Comparison of ENCODE assay signal across 19 cellular contexts in genomic region chr5:176820937-176821336, GRCh38. TPM values are rescaled to one million over a fixed set of nuclear protein-coding genes. Genes with fewer than 3 reads are reported as not detected.
A peak's percentile ranks its signal among the peaks of the same experiment; 100 is the strongest.
DNase-seq lines count a peak whose midpoint lies in the region; ATAC-seq and TF ChIP-seq lines count a peak whose summit lies in the region.
"Had no signal": no experiment of that assay in that cellular context is flagged by ENCODE, and none has a peak within 500 bp of the region (broad histone marks: within the 10 kb centered on the region; RNA-seq: fewer than 3 reads in every experiment).

No MANE protein-coding gene starts in this region.

- no peak overlapping the region for H3K23ac ChIP-seq in neuronal stem cell (ENCODE audit: low read depth, low read length, poor library complexity)

- intact Hi-C loops in OCI-LY7 (cut with micrococcal nuclease; ENCODE audit: unreplicated experiment), result no loop called here
- intact Hi-C loops in naive thymus-derived CD4-positive, alpha-beta T cell (cut with micrococcal nuclease), result no loop called here

- H3K9ac ChIP-seq in neuronal stem cell (ENCODE audit: low read depth, low read length, poor library complexity), result no peak overlapping the region

- peak; percentile 27 for DNase-seq in NCI-H345 (lab: John Stamatoyannopoulos, UW)
- DNase-seq in NCI-H345 treated with DMSO at 0.1 percent for 48 hours (lab: John Stamatoyannopoulos, UW; ENCODE audit: unreplicated experiment), result no peak
- peak; percentile 40 for DNase-seq in HT-29 (ENCODE audit: low spot score)
- peak; percentile 13 for DNase-seq in OCI-LY7 (ENCODE audit: low spot score)
- no peak for DNase-seq in neuronal stem cell (ENCODE audit: low spot score)
- DNase-seq in NCI-H2171 treated with DMSO at 0.1 percent for 48 hours (lab: John Stamatoyannopoulos, UW), result no peak
- DNase-seq in naive thymus-derived CD4-positive, alpha-beta T cell, result no peak
- no peak for DNase-seq in GOT3 (lab: John Stamatoyannopoulos, UW)
- DNase-seq: C1 segment of cervical spinal cord; CD8-positive, alpha-beta memory T cell; DND-41; NCI-H1930; NCI-H446 treated with DMSO at 0.1 percent for 48 hours; NCI-H774; SIG-M5; T-helper 1 cell; T1000 had no signal

- no peaks in the 10 kb centered on the region for H3K79me2 ChIP-seq in OCI-LY7 (ENCODE audit: insufficient read depth, low read depth, low read length)

- CTCF ChIA-PET in OCI-LY7 (lab: Charles Lee; ENCODE audit: unreplicated experiment), result no interaction called here
- CTCF ChIA-PET in naive thymus-derived CD4-positive, alpha-beta T cell (lab: Charles Lee), result no interaction called here

- peaks cover 0 to 2% (median 0%) of the 10 kb centered on the region in 11 donors for H3K9me3 Mint-ChIP-seq in naive thymus-derived CD4-positive, alpha-beta T cell

- peaks cover 0 to 93% (median 2%) of the 10 kb centered on the region in 3 experiments for H3K27me3 ChIP-seq in neuronal stem cell (ENCODE audit: control insufficient read depth in 3 of 3, insufficient read depth in 3 of 3, low read depth in 1 of 3, low read length in 3 of 3)
- H3K27me3 ChIP-seq in naive thymus-derived CD4-positive, alpha-beta T cell (ENCODE audit: control insufficient read depth in 2 of 2, insufficient read depth in 2 of 2, low read length in 2 of 2), result no peaks in the 10 kb centered on the region

- H3K4me2 ChIP-seq in OCI-LY7 (ENCODE audit: low read length) (no peak overlapping the region), neuronal stem cell (ENCODE audit: insufficient read depth, low read length, poor library complexity, severe bottlenecking) (no peak overlapping the region)

- no peak overlapping the region for H2BK12ac ChIP-seq in neuronal stem cell (ENCODE audit: low read length)

- H3K9me2 ChIP-seq in OCI-LY7 (ENCODE audit: insufficient read depth, low read length), result no peaks in the 10 kb centered on the region

- H3K27me3 Mint-ChIP-seq in naive thymus-derived CD4-positive, alpha-beta T cell, result peaks cover 34 to 57% (median 53%) of the 10 kb centered on the region in 5 donors

- no peak overlapping the region for H2BK120ac ChIP-seq in neuronal stem cell (ENCODE audit: low read depth, low read length)

- peak overlapping the region; percentile 15 for H3K4ac ChIP-seq in neuronal stem cell (ENCODE audit: low read length)

- H4K20me1 ChIP-seq in OCI-LY7 (ENCODE audit: insufficient read depth, low read length), result no peaks in the 10 kb centered on the region

- H3K79me1 ChIP-seq in neuronal stem cell (ENCODE audit: low read depth, low read length), result peaks cover 3% of the 10 kb centered on the region

- H3K18ac ChIP-seq in neuronal stem cell (ENCODE audit: low read length), result peak overlapping the region; percentile 62

- no peak overlapping the region for H2AK5ac ChIP-seq in neuronal stem cell (ENCODE audit: low read depth, low read length)

- H3K4me3 ChIP-seq in OCI-LY7 (ENCODE audit: low read depth, low read length, poor library complexity, severe bottlenecking) (no peak overlapping the region), neuronal stem cell (ENCODE audit: low read length in 2 of 2) (no peak overlapping the region)
- no peak overlapping the region for H3K4me3 ChIP-seq in naive thymus-derived CD4-positive, alpha-beta T cell (ENCODE audit: low read length)
- H3K4me3 ChIP-seq: HAP-1 had no signal

- H3K4me1 ChIP-seq in OCI-LY7 (ENCODE audit: insufficient read depth, low read length, poor library complexity, severe bottlenecking) (no peaks in the 10 kb centered on the region), neuronal stem cell (ENCODE audit: control insufficient read depth in 2 of 2, insufficient read depth in 1 of 2, low read depth in 1 of 2, low read length in 2 of 2) (peaks cover 0 to 20% of the 10 kb centered on the region in 2 donors)
- peaks cover 0 to 11% of the 10 kb centered on the region in 2 donors for H3K4me1 ChIP-seq in naive thymus-derived CD4-positive, alpha-beta T cell (ENCODE audit: control insufficient read depth in 2 of 2, insufficient read depth in 2 of 2, low read length in 2 of 2)
- H3K4me1 ChIP-seq: HAP-1 had no signal

- no CpG with 5 or more reads among the region's 7 CpGs for WGBS in neuronal stem cell (ENCODE audit: extremely low coverage in 2 of 2, insufficient read length in 2 of 2, insufficient replicate concordance in 1 of 2), 2 donors

- H4K91ac ChIP-seq in neuronal stem cell (ENCODE audit: low read depth, low read length, poor library complexity), result no peak overlapping the region

- H2BK15ac ChIP-seq in neuronal stem cell (ENCODE audit: low read length), result no peak overlapping the region

- H4K8ac ChIP-seq in neuronal stem cell (ENCODE audit: low read depth, low read length), result no peak overlapping the region

- H3K4me1 Mint-ChIP-seq in naive thymus-derived CD4-positive, alpha-beta T cell, result peaks cover 7 to 14% (median 9%) of the 10 kb centered on the region in 7 donors

- H3K36me3 Mint-ChIP-seq in naive thymus-derived CD4-positive, alpha-beta T cell, result no peaks in the 10 kb centered on the region

- H3K27ac ChIP-seq in OCI-LY7 (ENCODE audit: low read depth, low read length, poor library complexity, severe bottlenecking), result no peak overlapping the region
- no peak overlapping the region for H3K27ac ChIP-seq in neuronal stem cell (replicated peaks; ENCODE audit: low read length)
- H3K27ac ChIP-seq in naive thymus-derived CD4-positive, alpha-beta T cell (ENCODE audit: low read depth, low read length), result no peak overlapping the region

- no peak for ATAC-seq in naive thymus-derived CD4-positive, alpha-beta T cell
- ATAC-seq: SK-N-SH treated with all-trans-retinoic acid at 6 μM for 48 hours had no signal

- no peak overlapping the region for H3K27ac Mint-ChIP-seq in naive thymus-derived CD4-positive, alpha-beta T cell
- H3K27ac Mint-ChIP-seq: CD8-positive, alpha-beta memory T cell had no signal

- H3K9me3 ChIP-seq in OCI-LY7 (ENCODE audit: low read length) (no peaks in the 10 kb centered on the region), neuronal stem cell (replicated peaks in 1 of 2; ENCODE audit: control insufficient read depth in 2 of 2, insufficient read depth in 1 of 2, low read depth in 1 of 2, low read length in 2 of 2) (no peaks in the 10 kb centered on the region)
- no peaks in the 10 kb centered on the region for H3K9me3 ChIP-seq in naive thymus-derived CD4-positive, alpha-beta T cell (ENCODE audit: control insufficient read depth in 2 of 3, low read length in 3 of 3)
- H3K9me3 ChIP-seq: HAP-1 had no signal

- H3K4me3 Mint-ChIP-seq in naive thymus-derived CD4-positive, alpha-beta T cell, result no peak overlapping the region
- H3K4me3 Mint-ChIP-seq: CD8-positive, alpha-beta memory T cell had no signal

- POLR2A ChIA-PET in OCI-LY7 (lab: Charles Lee), result interaction anchor here (0.8 kb wide), 1 partner anchor 70 kb away, joined by 3 read pairs; no protein-coding TSS in a partner anchor
- POLR2A ChIA-PET in naive thymus-derived CD4-positive, alpha-beta T cell (lab: Charles Lee), result no interaction called here

- no TSS peak for BruUV-seq in OCI-LY7 (replicated peaks; lab: Mats Ljungman, UMichigan)

- H2AFZ ChIP-seq in OCI-LY7 (ENCODE audit: low read length) (no peak overlapping the region), neuronal stem cell (ENCODE audit: low read length) (no peak overlapping the region)

- H3K36me3 ChIP-seq in OCI-LY7 (ENCODE audit: insufficient read depth, low read length) (no peaks in the 10 kb centered on the region), neuronal stem cell (replicated peaks in 1 of 2; ENCODE audit: control insufficient read depth in 2 of 2, insufficient read depth in 2 of 2, low read length in 2 of 2) (no peaks in the 10 kb centered on the region)
- H3K36me3 ChIP-seq in naive thymus-derived CD4-positive, alpha-beta T cell (ENCODE audit: control insufficient read depth in 2 of 3, insufficient read depth in 3 of 3, low read length in 3 of 3), result no peaks in the 10 kb centered on the region
- H3K36me3 ChIP-seq: HAP-1 had no signal

- TF ChIP-seq CTCF in OCI-LY7 (conservative IDR thresholded peaks at IDR 0.05; ENCODE audit: low read length), result no peak

- H2BK5ac ChIP-seq in neuronal stem cell (ENCODE audit: low read length), result no peak overlapping the region

- no peak overlapping the region for H3K14ac ChIP-seq in neuronal stem cell (ENCODE audit: low read length)

RNA-seq across cellular contexts. Expression of gene UNC5A, which starts 10.6 kb away (rescaled TPM):
- 0.28 and 0.60 TPM in 2 replicates for total RNA-seq in HT-29 (2014; rRNA removed; shearing (Covaris generic))
- not detected in 2 replicates for total RNA-seq in OCI-LY7 (2014; rRNA removed; shearing (Covaris generic))
- not detected in 2 replicates for total RNA-seq in OCI-LY7 (2022)
- 1.3 TPM for polyA plus RNA-seq in neuronal stem cell (2013, experiment 1 of 2)
- 1.4 TPM for polyA plus RNA-seq in neuronal stem cell (2013, experiment 2 of 2)
- total RNA-seq in naive thymus-derived CD4-positive, alpha-beta T cell, result not detected
- polyA plus RNA-seq in naive thymus-derived CD4-positive, alpha-beta T cell, result not detected
- total RNA-seq: CD8-positive, alpha-beta memory T cell had no signal
- polyA plus RNA-seq: CD8-positive, alpha-beta memory T cell had no signal

Comparison
In these comparisons a context has a peak if more than half of its experiments do, and no peak if none do; other contexts are left out.
1. DNase-seq: peak in NCI-H345 (single experiment), HT-29 (single experiment) and OCI-LY7 (single experiment); none in NCI-H345 treated with DMSO at 0.1 percent for 48 hours (single experiment), neuronal stem cell (single experiment), NCI-H2171 treated with DMSO at 0.1 percent for 48 hours (single experiment), naive thymus-derived CD4-positive, alpha-beta T cell (0 of 9) and GOT3 (single experiment).